ENCODE assay signal across 1 cellular context in the genomic region with DNA sequence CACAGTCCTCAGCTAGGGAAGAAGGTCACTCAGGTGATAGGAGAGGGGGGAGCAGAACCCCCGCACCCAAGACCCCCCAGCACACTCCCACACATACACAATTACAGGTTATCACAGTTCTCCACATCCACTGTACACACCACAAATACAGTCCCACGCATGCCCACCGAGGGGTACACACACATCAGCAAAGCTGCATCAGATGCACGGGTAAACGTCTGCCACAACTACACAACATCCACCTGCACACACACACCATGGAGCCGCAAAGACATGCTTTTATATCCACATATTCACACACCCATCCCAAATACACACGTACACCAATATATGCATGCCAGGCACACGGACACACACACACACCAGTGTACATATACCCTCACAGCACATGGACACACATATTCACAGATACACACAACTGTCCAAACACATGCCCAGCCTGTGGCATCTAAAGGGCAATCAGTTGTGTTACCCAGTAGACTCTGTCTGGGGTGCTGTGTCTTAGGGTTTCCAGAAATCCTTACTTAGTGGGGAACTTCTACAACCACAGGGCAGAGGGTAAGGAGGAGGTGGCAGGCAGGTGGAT.
TF ChIP-seq lines count a peak whose summit lies in the region.

No MANE protein-coding gene starts in this region.

TF ChIP-seq in HepG2, 621 proteins besides CTCF, POLR2A, EP300 and RAD21:
- TF ChIP-seq, protein P1, sequence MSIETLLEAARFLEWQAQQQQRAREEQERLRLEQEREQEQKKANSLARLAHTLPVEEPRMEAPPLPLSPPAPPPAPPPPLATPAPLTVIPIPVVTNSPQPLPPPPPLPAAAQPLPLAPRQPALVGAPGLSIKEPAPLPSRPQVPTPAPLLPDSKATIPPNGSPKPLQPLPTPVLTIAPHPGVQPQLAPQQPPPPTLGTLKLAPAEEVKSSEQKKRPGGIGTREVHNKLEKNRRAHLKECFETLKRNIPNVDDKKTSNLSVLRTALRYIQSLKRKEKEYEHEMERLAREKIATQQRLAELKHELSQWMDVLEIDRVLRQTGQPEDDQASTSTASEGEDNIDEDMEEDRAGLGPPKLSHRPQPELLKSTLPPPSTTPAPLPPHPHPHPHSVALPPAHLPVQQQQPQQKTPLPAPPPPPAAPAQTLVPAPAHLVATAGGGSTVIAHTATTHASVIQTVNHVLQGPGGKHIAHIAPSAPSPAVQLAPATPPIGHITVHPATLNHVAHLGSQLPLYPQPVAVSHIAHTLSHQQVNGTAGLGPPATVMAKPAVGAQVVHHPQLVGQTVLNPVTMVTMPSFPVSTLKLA (IDR thresholded peaks at IDR 0.05): peak; percentile 55
- no peak for TF ChIP-seq TAF15 (IDR thresholded peaks at IDR 0.05; ENCODE audit: low read depth, low read length, poor library complexity, severe bottlenecking)
- TF ChIP-seq ZNF646 (CRISPR knock-in tag; IDR thresholded peaks at IDR 0.05): peak; percentile 90
